Comparison of ENCODE assay signal across 12 cellular contexts in the genomic region with DNA sequence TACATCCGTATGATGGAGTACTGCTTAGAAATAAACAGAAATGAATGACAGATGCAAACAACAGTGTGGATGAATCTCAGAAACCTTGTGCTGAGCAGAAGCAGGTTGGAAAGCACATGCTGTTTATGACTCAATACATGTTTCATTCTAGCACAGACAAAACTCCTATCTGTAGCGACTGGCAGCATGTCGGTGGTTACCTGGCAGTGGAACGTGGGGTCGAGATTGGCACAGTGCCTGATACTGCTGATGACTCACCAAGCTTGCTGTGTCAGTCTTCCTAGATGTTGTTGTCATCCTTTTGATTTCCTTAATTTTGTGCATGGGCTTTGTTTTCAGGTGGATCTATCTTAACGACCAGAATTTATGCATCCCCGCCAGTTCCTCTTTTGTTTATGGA.
DNase-seq lines count a peak whose midpoint lies in the region; ATAC-seq lines count a peak whose summit lies in the region.
"Had no signal": no experiment of that assay in that cellular context is flagged by ENCODE, and none has a peak within 500 bp of the region (broad histone marks: within the 10 kb centered on the region; RNA-seq: fewer than 3 reads in every experiment).

No MANE protein-coding gene starts in this region.

- H3K4me1 Mint-ChIP-seq in activated naive CD8-positive, alpha-beta T cell treated with anti-CD3 and anti-CD28 coated beads, Interleukin-2, amount 50 U/mL, for 24 hours, result peaks cover 6% of the 10 kb centered on the region
- H3K4me1 Mint-ChIP-seq: mesothelial cell of epicardium had no signal

- H3K27ac Mint-ChIP-seq in activated naive CD8-positive, alpha-beta T cell treated with anti-CD3 and anti-CD28 coated beads, Interleukin-2, amount 50 U/mL, for 24 hours, result no peak overlapping the region
- H3K27ac Mint-ChIP-seq: activated naive CD4-positive, alpha-beta T cell treated with anti-CD3 and anti-CD28 coated beads, Interleukin-2, amount 50 U/mL, for 72 hours; mesothelial cell of epicardium; type B pancreatic cell had no signal

- DNase-seq in DMS53 (lab: John Stamatoyannopoulos, UW), result peak; percentile 19
- no peak for DNase-seq in DMS53 treated with DMSO at 0.1 percent for 48 hours (lab: John Stamatoyannopoulos, UW; ENCODE audit: unreplicated experiment)
- DNase-seq in HPDE6-E6E7 (ENCODE audit: extremely low spot score), result peak; percentile 71
- DNase-seq in activated naive CD8-positive, alpha-beta T cell treated with anti-CD3 and anti-CD28 coated beads, Interleukin-2, amount 50 U/mL, for 24 hours, result peak; percentile 23
- DNase-seq in kidney glomerular epithelial cell (lab: John Stamatoyannopoulos, UW), result peak; percentile 2
- no peak for DNase-seq in NCI-H1694 (lab: John Stamatoyannopoulos, UW)
- DNase-seq: NCI-H1694 treated with DMSO at 0.1 percent for 48 hours had no signal

- H3K36me3 Mint-ChIP-seq in activated naive CD8-positive, alpha-beta T cell treated with anti-CD3 and anti-CD28 coated beads, Interleukin-2, amount 50 U/mL, for 24 hours (ENCODE audit: low read depth), result peaks cover 19% of the 10 kb centered on the region

- H3K9me3 Mint-ChIP-seq in activated naive CD8-positive, alpha-beta T cell treated with anti-CD3 and anti-CD28 coated beads, Interleukin-2, amount 50 U/mL, for 24 hours, result no peaks in the 10 kb centered on the region
- H3K9me3 Mint-ChIP-seq: activated naive CD4-positive, alpha-beta T cell treated with anti-CD3 and anti-CD28 coated beads, Interleukin-2, amount 50 U/mL, for 72 hours; mesothelial cell of epicardium; type B pancreatic cell had no signal

- H3K27me3 Mint-ChIP-seq in activated naive CD8-positive, alpha-beta T cell treated with anti-CD3 and anti-CD28 coated beads, Interleukin-2, amount 50 U/mL, for 24 hours, result no peaks in the 10 kb centered on the region
- H3K27me3 Mint-ChIP-seq: type B pancreatic cell had no signal

- peak; percentile 24 for ATAC-seq in activated naive CD8-positive, alpha-beta T cell treated with anti-CD3 and anti-CD28 coated beads, Interleukin-2, amount 50 U/mL, for 24 hours
- ATAC-seq in GM19023 (IDR thresholded peaks at IDR 0.05; ENCODE audit: unreplicated experiment), result no peak
- no peak for ATAC-seq in GM21717 (IDR thresholded peaks at IDR 0.05; ENCODE audit: unreplicated experiment)

- no peak overlapping the region for H3K4me3 Mint-ChIP-seq in activated naive CD8-positive, alpha-beta T cell treated with anti-CD3 and anti-CD28 coated beads, Interleukin-2, amount 50 U/mL, for 24 hours
- H3K4me3 Mint-ChIP-seq: mesothelial cell of epicardium, type B pancreatic cell had no signal

Comparison
In these comparisons a context has a peak if more than half of its experiments do, and no peak if none do; other contexts are left out.
1. DNase-seq: peak in DMS53 (single experiment), HPDE6-E6E7 (single experiment), activated naive CD8-positive, alpha-beta T cell treated with anti-CD3 and anti-CD28 coated beads, Interleukin-2, amount 50 U/mL, for 24 hours (single experiment) and kidney glomerular epithelial cell (single experiment); none in DMS53 treated with DMSO at 0.1 percent for 48 hours (single experiment) and NCI-H1694 (single experiment).